In the genomic region with DNA sequence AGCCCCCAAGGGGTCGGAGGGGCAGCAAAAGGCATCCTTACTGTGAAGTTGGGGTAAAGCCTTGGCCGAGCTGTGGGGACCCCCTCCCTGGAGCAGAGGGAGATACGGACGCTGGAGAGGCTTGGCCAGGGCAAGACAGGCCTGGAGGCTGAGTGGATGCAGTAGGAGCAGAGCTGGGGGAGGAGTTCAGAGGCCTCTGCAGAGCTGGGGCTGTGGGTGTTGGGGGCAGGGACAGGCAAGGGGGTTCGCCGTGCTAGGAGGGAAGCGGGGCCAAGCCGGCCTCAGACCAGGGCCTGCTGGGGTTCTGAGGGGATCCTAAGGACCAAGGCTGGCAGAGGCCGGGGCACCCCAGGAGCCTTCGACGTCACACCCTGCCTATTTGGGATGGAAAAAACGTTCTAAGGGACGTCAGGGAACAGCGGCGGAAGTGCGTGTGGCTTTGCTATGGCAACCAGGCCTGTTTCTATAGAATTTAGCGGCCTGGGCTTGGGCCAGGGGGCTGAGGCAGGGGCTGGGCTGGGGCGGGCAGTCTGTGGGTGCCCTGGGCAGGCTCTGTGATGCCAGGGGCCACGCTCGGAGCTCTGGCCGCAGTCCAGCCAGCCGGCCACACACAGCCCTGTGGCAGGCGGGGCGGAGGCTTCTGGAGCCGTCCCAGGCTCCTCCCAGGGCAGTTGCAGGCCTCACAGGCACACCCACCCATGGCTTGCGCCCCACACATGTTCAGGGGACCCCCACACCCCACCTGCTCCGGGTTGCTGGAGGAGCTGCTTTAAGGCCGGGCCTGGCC, we compare ENCODE assay signal across 9 cellular contexts. TPM values are rescaled to one million over a fixed set of nuclear protein-coding genes. Genes with fewer than 3 reads are reported as not detected.
DNase-seq lines count a peak whose midpoint lies in the region; ATAC-seq and TF ChIP-seq lines count a peak whose summit lies in the region.
"Had no signal": no experiment of that assay in that cellular context is flagged by ENCODE, and none has a peak within 500 bp of the region (broad histone marks: within the 10 kb centered on the region; RNA-seq: fewer than 3 reads in every experiment).

No MANE protein-coding gene starts in this region.

- intact Hi-C loops in HCT116 (cut with micrococcal nuclease) (loop anchor here (5.0 kb wide), 1 partner anchor 863 kb away; the partner anchor contains the start of genes HCFC1R1, THOC6 and TNFRSF12A), left colon (cut with DNase I, micrococcal nuclease) (no loop called here), OCI-LY7 (cut with micrococcal nuclease; ENCODE audit: unreplicated experiment) (loop anchor here (10.0 kb wide), 1 partner anchor 266 kb away; the partner anchor contains the start of gene CCNF)

- RAD21 ChIA-PET in HCT116 (lab: Charles Lee; ENCODE audit: low non-redundant PET in 1 of 2, low total read pairs in 2 of 2, uncharacterized antibody in 2 of 2, unreplicated experiment in 2 of 2) = no interaction called here

- in situ Hi-C loops in astrocyte of the spinal cord (cut with HindIII; ENCODE audit: low sequenced_read_pairs) = no loop called here

- H4K20me1 ChIP-seq in HCT116 (ENCODE audit: insufficient read depth) = no peaks in the 10 kb centered on the region
- peaks cover 11% of the 10 kb centered on the region for H4K20me1 ChIP-seq in OCI-LY7 (ENCODE audit: insufficient read depth, low read length)

- peak overlapping the region; percentile 84 for H3K27ac Mint-ChIP-seq in stimulated activated memory B cell treated with anti-CD40 and anti-IgM and Interleukin-4, amounts not matched to agents 10 μg/mL and 1 μg/mL and 100 μg/mL, for 72 hours

- BruUV-seq in HCT116 (replicated peaks; lab: Mats Ljungman, UMichigan) = no TSS peak
- no TSS peak for BruUV-seq in OCI-LY7 (replicated peaks; lab: Mats Ljungman, UMichigan)

- TF ChIP-seq CTCF in HCT116 (IDR thresholded peaks at IDR 0.05 in 2 of 3, conservative IDR thresholded peaks at IDR 0.05 in 1 of 3; ENCODE audit: borderline replicate concordance in 1 of 3, insufficient read depth in 1 of 3, low read depth in 2 of 3, low read length in 2 of 3) (no peak), astrocyte of the spinal cord (IDR thresholded peaks at IDR 0.05; ENCODE audit: low read depth, low read length) (no peak), OCI-LY7 (conservative IDR thresholded peaks at IDR 0.05; ENCODE audit: low read length) (no peak)

- no peaks in the 10 kb centered on the region for H3K9me3 Mint-ChIP-seq in stimulated activated memory B cell treated with anti-CD40 and anti-IgM and Interleukin-4, amounts not matched to agents 10 μg/mL and 1 μg/mL and 100 μg/mL, for 72 hours

- peaks cover 2% of the 10 kb centered on the region for H3K36me3 Mint-ChIP-seq in stimulated activated memory B cell treated with anti-CD40 and anti-IgM and Interleukin-4, amounts not matched to agents 10 μg/mL and 1 μg/mL and 100 μg/mL, for 72 hours

- peak overlapping the region; percentile 57 for H3K4me3 Mint-ChIP-seq in stimulated activated memory B cell treated with anti-CD40 and anti-IgM and Interleukin-4, amounts not matched to agents 10 μg/mL and 1 μg/mL and 100 μg/mL, for 72 hours

- DNase-seq in HCT116 (ENCODE audit: low read depth, low spot score) = no peak
- peak; percentile 89 for DNase-seq in astrocyte of the spinal cord (ENCODE audit: low read depth, low spot score)
- DNase-seq in left colon = peak; percentile 66 to 74
- no peak for DNase-seq in OCI-LY7 (ENCODE audit: low spot score)
- no peak for DNase-seq in MV-4-11 (lab: John Stamatoyannopoulos, UW)
- no peak for DNase-seq in NCI-H2107 (lab: John Stamatoyannopoulos, UW)
- DNase-seq: activated CD8-positive, alpha-beta memory T cell treated with anti-CD3 and anti-CD28 coated beads for 24 hours had no signal

- H3K9ac ChIP-seq in HCT116 (ENCODE audit: low read length) = peak overlapping the region; percentile 98; the same call in 1 of the 2 replicates

- POLR2A ChIA-PET in HCT116 (lab: Charles Lee) = no interaction called here
- POLR2A ChIA-PET in OCI-LY7 (lab: Charles Lee) = interaction anchor here (1.0 kb wide), 1 partner anchor 19 kb away, joined by 3 read pairs; no protein-coding TSS in a partner anchor

- H3K4me3 ChIP-seq in HCT116 (replicated peaks in 1 of 2; ENCODE audit: low read depth in 1 of 2, low read length in 2 of 2) = no peak overlapping the region
- peak overlapping the region; percentile 14 for H3K4me3 ChIP-seq in astrocyte of the spinal cord (ENCODE audit: low read depth, low read length)
- no peak overlapping the region for H3K4me3 ChIP-seq in OCI-LY7 (ENCODE audit: low read depth, low read length, poor library complexity, severe bottlenecking)

- TF ChIP-seq POLR2A in HCT116 (IDR thresholded peaks at IDR 0.05; ENCODE audit: borderline replicate concordance, extremely low read depth, insufficient read depth, insufficient read length) = no peak

- H3K79me2 ChIP-seq in HCT116 (ENCODE audit: insufficient read depth, low read length) = peaks cover 92% of the 10 kb centered on the region
- H3K79me2 ChIP-seq in OCI-LY7 (ENCODE audit: insufficient read depth, low read depth, low read length) = peaks cover 48% of the 10 kb centered on the region

- H3K36me3 ChIP-seq in HCT116 (ENCODE audit: control insufficient read depth in 1 of 2, insufficient read depth in 2 of 2, low read length in 2 of 2) (peaks cover 0 to 15% of the 10 kb centered on the region in 2 experiments; a peak in 1 of 4 replicates), OCI-LY7 (ENCODE audit: insufficient read depth, low read length) (peaks cover 44% of the 10 kb centered on the region)

- H3K4me1 ChIP-seq in HCT116 (ENCODE audit: control insufficient read depth in 1 of 2, insufficient read depth in 2 of 2, low read length in 2 of 2) = peaks cover 51 to 72% of the 10 kb centered on the region in 2 experiments
- peaks cover 10% of the 10 kb centered on the region for H3K4me1 ChIP-seq in OCI-LY7 (ENCODE audit: insufficient read depth, low read length, poor library complexity, severe bottlenecking)

- H3K9me3 ChIP-seq in HCT116 (ENCODE audit: control insufficient read depth in 1 of 2, insufficient read depth in 1 of 2, low read depth in 1 of 2, low read length in 2 of 2) (no peaks in the 10 kb centered on the region), OCI-LY7 (ENCODE audit: low read length) (0 out of 2 replicates have a peak, but pooled peaks cover 8% of the 10 kb centered on the region)

- peak overlapping the region; percentile 80; the same call in 1 of the 2 replicates for H3K27ac ChIP-seq in HCT116 (ENCODE audit: low read depth, low read length)
- H3K27ac ChIP-seq in OCI-LY7 (ENCODE audit: low read depth, low read length, poor library complexity, severe bottlenecking) = no peak overlapping the region

- H3K9me2 ChIP-seq in HCT116 (ENCODE audit: insufficient read depth) (no peaks in the 10 kb centered on the region), OCI-LY7 (ENCODE audit: insufficient read depth, low read length) (no peaks in the 10 kb centered on the region)

- ATAC-seq in HCT116 = no peak
- ATAC-seq in left colon = peak; percentile 18
- ATAC-seq in stimulated activated memory B cell treated with anti-CD40 and anti-IgM and Interleukin-4, amounts not matched to agents 10 μg/mL and 1 μg/mL and 100 μg/mL, for 72 hours = no peak
- no peak for ATAC-seq in GM21528 (IDR thresholded peaks at IDR 0.05; ENCODE audit: low FRiP score, unreplicated experiment)

- peaks cover 60% of the 10 kb centered on the region for H3K4me1 Mint-ChIP-seq in stimulated activated memory B cell treated with anti-CD40 and anti-IgM and Interleukin-4, amounts not matched to agents 10 μg/mL and 1 μg/mL and 100 μg/mL, for 72 hours

- CTCF ChIA-PET in HCT116 (lab: Charles Lee) = no interaction called here
- CTCF ChIA-PET in OCI-LY7 (lab: Charles Lee; ENCODE audit: unreplicated experiment) = interaction anchor here (0.6 kb wide), 1 partner anchor 96 kb away, joined by 3 read pairs; no protein-coding TSS in a partner anchor

- H3K27me3 ChIP-seq in HCT116 (ENCODE audit: insufficient read depth, low read length) = no peaks in the 10 kb centered on the region

- no peak overlapping the region; the same call in 1 of the 2 replicates for H3K4me2 ChIP-seq in HCT116 (ENCODE audit: low read length)
- H3K4me2 ChIP-seq in OCI-LY7 (ENCODE audit: low read length) = no peak overlapping the region; the same call in 1 of the 2 replicates

- no peaks in the 10 kb centered on the region for H3K27me3 Mint-ChIP-seq in stimulated activated memory B cell treated with anti-CD40 and anti-IgM and Interleukin-4, amounts not matched to agents 10 μg/mL and 1 μg/mL and 100 μg/mL, for 72 hours

- no peak for TF ChIP-seq RAD21 in HCT116 (IDR thresholded peaks at IDR 0.05; ENCODE audit: low read depth)

- H2AFZ ChIP-seq in HCT116 (ENCODE audit: low read depth, low read length, poor library complexity, severe bottlenecking) = no peak overlapping the region
- no peak overlapping the region for H2AFZ ChIP-seq in OCI-LY7 (ENCODE audit: low read length)

TF ChIP-seq in HCT116, 20 proteins besides CTCF, POLR2A, EP300 and RAD21 (continues in another document):
- no peak for TF ChIP-seq TCF7L2 (IDR thresholded peaks at IDR 0.05; ENCODE audit: borderline replicate concordance, extremely low read depth, insufficient read depth, insufficient read length)
- no peak for TF ChIP-seq EZH2phosphoT487 (IDR thresholded peaks at IDR 0.05; ENCODE audit: borderline replicate concordance)
- no peak for TF ChIP-seq EGR1 (IDR thresholded peaks at IDR 0.05; ENCODE audit: low read depth)
- TF ChIP-seq FOSL1 (IDR thresholded peaks at IDR 0.05; ENCODE audit: low read depth) = no peak
- TF ChIP-seq EZH2 (IDR thresholded peaks at IDR 0.05) = no peak
- TF ChIP-seq CEBPB (IDR thresholded peaks at IDR 0.05; ENCODE audit: low read depth) = no peak

RNA-seq across cellular contexts. Expression of gene TRAF7, which starts 3.7 kb away (rescaled TPM):
- total RNA-seq in HCT116 (2021; ENCODE audit: unreplicated experiment) = 160 TPM
- 125 and 134 TPM in 2 replicates for polyA plus RNA-seq in HCT116 (2012)
- total RNA-seq in left colon = 10 to 100 TPM; 94.5 to 99.8 TPM
- 50.1 and 53.6 TPM in 2 replicates for total RNA-seq in OCI-LY7 (2014; rRNA removed; shearing (Covaris generic))
- total RNA-seq in OCI-LY7 (2022) = 82.3 and 103 TPM in 2 replicates

RNA-seq across cellular contexts. Expression of gene RAB26, which starts 10.8 kb away (rescaled TPM):
- 44.9 TPM for total RNA-seq in HCT116 (2021; ENCODE audit: unreplicated experiment)
- 43.9 and 46.7 TPM in 2 replicates for polyA plus RNA-seq in HCT116 (2012)
- total RNA-seq in left colon = 10 to 100 TPM; 24.9 to 27.2 TPM
- 3.1 and 5.0 TPM in 2 replicates for total RNA-seq in OCI-LY7 (2014; rRNA removed; shearing (Covaris generic))
- total RNA-seq in OCI-LY7 (2022) = 7.9 and 9.5 TPM in 2 replicates

RNA-seq across cellular contexts. Expression of gene PKD1, which starts 23.5 kb away (rescaled TPM):
- total RNA-seq in HCT116 (2021; ENCODE audit: unreplicated experiment) = 137 TPM
- polyA plus RNA-seq in HCT116 (2012) = 109 and 142 TPM in 2 replicates
- 10 to 100 TPM; 75.1 to 76.7 TPM for total RNA-seq in left colon
- 76.5 and 87.4 TPM in 2 replicates for total RNA-seq in OCI-LY7 (2014; rRNA removed; shearing (Covaris generic))
- total RNA-seq in OCI-LY7 (2022) = 112 and 129 TPM in 2 replicates

RNA-seq across cellular contexts. Expression of gene CASKIN1, which starts 37.2 kb away (rescaled TPM):
- 5.9 TPM for total RNA-seq in HCT116 (2021; ENCODE audit: unreplicated experiment)
- polyA plus RNA-seq in HCT116 (2012) = 2.3 and 3.2 TPM in 2 replicates
- under 1 TPM; 0.11 to 0.15 TPM for total RNA-seq in left colon
- 0.09 TPM in 1 of 2 replicates, not detected in the other for total RNA-seq in OCI-LY7 (2014; rRNA removed; shearing (Covaris generic))
- 0.06 and 0.13 TPM in 2 replicates for total RNA-seq in OCI-LY7 (2022)

RNA-seq across cellular contexts. Expression of gene MLST8, which starts 46.0 kb away (rescaled TPM):
- total RNA-seq in HCT116 (2021; ENCODE audit: unreplicated experiment) (58.7 TPM), left colon (10 to 100 TPM; 26.7 to 31.4 TPM), OCI-LY7 (2022) (68.6 and 71.3 TPM in 2 replicates)
- 90.9 and 100 TPM in 2 replicates for polyA plus RNA-seq in HCT116 (2012)
- 57.1 and 65.4 TPM in 2 replicates for total RNA-seq in OCI-LY7 (2014; rRNA removed; shearing (Covaris generic))

Comparison
In these comparisons a context has a peak if more than half of its experiments do, and no peak if none do; other contexts are left out.
1. DNase-seq: peak in astrocyte of the spinal cord (single experiment) and left colon (2 of 2); none in HCT116 (single experiment), OCI-LY7 (single experiment), MV-4-11 (single experiment) and NCI-H2107 (single experiment).
2. intact Hi-C loops: an anchor here in HCT116 (5.0 kb wide) and OCI-LY7 (10.0 kb wide); none called in left colon.